ENCODE assay signal across 16 cellular contexts in genomic region chr11:94762995-94763394, GRCh38. TPM values are rescaled to one million over a fixed set of nuclear protein-coding genes. Genes with fewer than 3 reads are reported as not detected.
DNase-seq lines count a peak whose midpoint lies in the region; ATAC-seq and TF ChIP-seq lines count a peak whose summit lies in the region.
"Had no signal": no experiment of that assay in that cellular context is flagged by ENCODE, and none has a peak within 500 bp of the region (broad histone marks: within the 10 kb centered on the region; RNA-seq: fewer than 3 reads in every experiment).

No MANE protein-coding gene starts in this region.

- no peaks in the 10 kb centered on the region for H3K36me3 Mint-ChIP-seq in activated naive CD4-positive, alpha-beta T cell treated with anti-CD3 and anti-CD28 coated beads for 36 hours (ENCODE audit: low read depth)
- H3K36me3 Mint-ChIP-seq: CD4-positive, alpha-beta memory T cell had no signal

- TF ChIP-seq CTCF in IMR-90 (conservative IDR thresholded peaks at IDR 0.05; ENCODE audit: low read depth, low read length) (no peak), esophagus squamous epithelium (IDR thresholded peaks at IDR 0.05) (no peak), RWPE1 (conservative IDR thresholded peaks at IDR 0.05; ENCODE audit: low read depth) (no peak)

- H3K4me1 ChIP-seq in IMR-90 (ENCODE audit: control insufficient read depth, insufficient read depth, low read length) (peaks cover 9% of the 10 kb centered on the region), esophagus squamous epithelium (peaks cover 0 to 37% (median 17%) of the 10 kb centered on the region in 3 donors), trophoblast cell (ENCODE audit: control insufficient read depth in 1 of 2, insufficient read depth in 2 of 2, low read length in 2 of 2) (peaks cover 9 to 13% of the 10 kb centered on the region in 2 experiments), stomach smooth muscle (ENCODE audit: control insufficient read depth, insufficient read depth, low read length) (peaks cover 21% of the 10 kb centered on the region)

- H2BK120ac ChIP-seq in IMR-90 (ENCODE audit: low read depth, low read length) (no peak overlapping the region), trophoblast cell (ENCODE audit: insufficient read depth, low read length, poor library complexity) (no peak overlapping the region)

- H2BK12ac ChIP-seq in trophoblast cell (ENCODE audit: low read length): peak overlapping the region; percentile 32

- H3K9me3 Mint-ChIP-seq in activated naive CD4-positive, alpha-beta T cell treated with anti-CD3 and anti-CD28 coated beads for 36 hours: no peaks in the 10 kb centered on the region
- H3K9me3 Mint-ChIP-seq: CD4-positive, alpha-beta memory T cell had no signal

- ATAC-seq in IMR-90 (ENCODE audit: low read depth): no peak

- no peak overlapping the region for H4K91ac ChIP-seq in IMR-90 (ENCODE audit: insufficient read depth, low read depth, low read length)
- no peak overlapping the region for H4K91ac ChIP-seq in trophoblast cell (ENCODE audit: low read depth, low read length)

- peaks cover 3% of the 10 kb centered on the region for H3K79me2 ChIP-seq in trophoblast cell (ENCODE audit: control insufficient read depth, insufficient read depth, low read length, poor library complexity)

- H3K4ac ChIP-seq in IMR-90 (ENCODE audit: low read depth, low read length) (no peak overlapping the region), trophoblast cell (ENCODE audit: low read depth, low read length) (no peak overlapping the region)

- no peak overlapping the region for H3K4me3 Mint-ChIP-seq in activated naive CD4-positive, alpha-beta T cell treated with anti-CD3 and anti-CD28 coated beads for 36 hours
- H3K4me3 Mint-ChIP-seq: CD4-positive, alpha-beta memory T cell had no signal

- intact Hi-C loops in IMR-90 (cut with micrococcal nuclease): no loop called here
- intact Hi-C loops in esophagus squamous epithelium (cut with DNase I): no loop called here
- intact Hi-C loops in activated naive CD4-positive, alpha-beta T cell treated with anti-CD3 and anti-CD28 coated beads for 36 hours (cut with micrococcal nuclease): loop anchor here (1.0 to 5.0 kb wide), 3 partner anchors 22 to 246 kb away; no protein-coding TSS in a partner anchor

- DNase-seq in IMR-90 (no peak), esophagus squamous epithelium (lab: John Stamatoyannopoulos, UW) (no peak), trophoblast cell (no peak), NCI-H146 (lab: John Stamatoyannopoulos, UW) (no peak), islet precursor cell (no peak), RWPE1 (ENCODE audit: low spot score) (no peak)
- DNase-seq in activated naive CD4-positive, alpha-beta T cell treated with anti-CD3 and anti-CD28 coated beads for 36 hours: no peak
- DNase-seq: BE2C; CD4-positive, alpha-beta memory T cell; DMS79; GOT3 had no signal

- no peak overlapping the region for H3K14ac ChIP-seq in IMR-90 (replicated peaks; ENCODE audit: low read depth, low read length)
- H3K14ac ChIP-seq in trophoblast cell (ENCODE audit: low read length): no peak overlapping the region

- peak overlapping the region; percentile 51; the same call in 1 of the 2 replicates for H2AK5ac ChIP-seq in IMR-90 (ENCODE audit: low read depth, low read length)
- H2AK5ac ChIP-seq in trophoblast cell (ENCODE audit: low read length): no peak overlapping the region

- no peak overlapping the region for H3K27ac Mint-ChIP-seq in activated naive CD4-positive, alpha-beta T cell treated with anti-CD3 and anti-CD28 coated beads for 36 hours
- H3K27ac Mint-ChIP-seq: CD4-positive, alpha-beta memory T cell had no signal

- H3K79me1 ChIP-seq in IMR-90 (ENCODE audit: low read depth in 1 of 2, low read length in 2 of 2): no peaks in the 10 kb centered on the region
- peaks cover 21% of the 10 kb centered on the region for H3K79me1 ChIP-seq in trophoblast cell (ENCODE audit: low read length)

- H3K36me3 ChIP-seq in IMR-90 (ENCODE audit: control insufficient read depth, insufficient read depth, low read length) (no peaks in the 10 kb centered on the region), esophagus squamous epithelium (no peaks in the 10 kb centered on the region), trophoblast cell (ENCODE audit: control insufficient read depth in 1 of 2, insufficient read depth in 2 of 2, low read length in 2 of 2) (no peaks in the 10 kb centered on the region), stomach smooth muscle (ENCODE audit: control insufficient read depth in 2 of 2, insufficient read depth in 2 of 2, low read length in 2 of 2) (no peaks in the 10 kb centered on the region)
- H3K36me3 ChIP-seq: BE2C, HAP-1 had no signal

- peaks cover 15% of the 10 kb centered on the region for H3K27me3 Mint-ChIP-seq in activated naive CD4-positive, alpha-beta T cell treated with anti-CD3 and anti-CD28 coated beads for 36 hours (ENCODE audit: low read depth)

- no peak overlapping the region for H4K12ac ChIP-seq in trophoblast cell (ENCODE audit: low read depth, low read length)

- no peak overlapping the region for H3K27ac ChIP-seq in IMR-90 (ENCODE audit: insufficient read depth, low read length)
- peak overlapping the region in 3 of 4 donors; percentile 35 to 59 (median 56) for H3K27ac ChIP-seq in esophagus squamous epithelium
- no peak overlapping the region for H3K27ac ChIP-seq in trophoblast cell (ENCODE audit: low read depth, low read length)
- H3K27ac ChIP-seq in stomach smooth muscle (ENCODE audit: low read length): peak overlapping the region; percentile 37
- no peak overlapping the region for H3K27ac ChIP-seq in RWPE1
- H3K27ac ChIP-seq: C4-2B had no signal

- H3K9me1 ChIP-seq in IMR-90 (ENCODE audit: insufficient read depth, low read length): no peaks in the 10 kb centered on the region

- H2BK15ac ChIP-seq in IMR-90 (ENCODE audit: low read depth, low read length): no peak overlapping the region

- H4K8ac ChIP-seq in IMR-90 (ENCODE audit: low read depth in 2 of 2, low read length in 2 of 2): no peak overlapping the region
- H4K8ac ChIP-seq in trophoblast cell (ENCODE audit: low read depth, low read length): no peak overlapping the region

- TF ChIP-seq RAD21 in IMR-90 (IDR thresholded peaks at IDR 0.05; ENCODE audit: low read length): no peak

- H3K56ac ChIP-seq in IMR-90 (ENCODE audit: extremely low read depth, insufficient read depth, low read length): no peak overlapping the region

- H3K4me1 Mint-ChIP-seq in activated naive CD4-positive, alpha-beta T cell treated with anti-CD3 and anti-CD28 coated beads for 36 hours (ENCODE audit: low read depth): peaks cover 3% of the 10 kb centered on the region

- H2AK9ac ChIP-seq in IMR-90 (replicated peaks; ENCODE audit: low read depth, low read length, poor library complexity): no peak overlapping the region

- H3K9ac ChIP-seq in IMR-90 (ENCODE audit: low read depth, low read length) (no peak overlapping the region), trophoblast cell (ENCODE audit: low read length) (no peak overlapping the region), stomach smooth muscle (ENCODE audit: low read length in 2 of 2) (peak overlapping the region in 1 of 2 donors; percentile 43)

- H3K23ac ChIP-seq in IMR-90 (ENCODE audit: low read depth, low read length) (no peak overlapping the region), trophoblast cell (ENCODE audit: low read length) (no peak overlapping the region)

- H3K18ac ChIP-seq in IMR-90 (ENCODE audit: low read depth, low read length) (no peak overlapping the region), trophoblast cell (ENCODE audit: low read length) (no peak overlapping the region)

- H4K20me1 ChIP-seq in IMR-90 (ENCODE audit: insufficient read depth, low read length): no peaks in the 10 kb centered on the region

- WGBS in IMR-90 (ENCODE audit: extremely low coverage in 2 of 2, insufficient read length in 1 of 2), 2 experiments: 78% methylated on average over 1 of the region's 2 CpGs; no CpG with 5 or more reads in 1 of the 2 experiments
- WGBS in esophagus squamous epithelium, 2 donors: 81 to 91% methylated on average over 2 of the region's 2 CpGs
- WGBS in trophoblast cell (ENCODE audit: extremely low coverage, insufficient coverage, insufficient read length): no CpG with 5 or more reads among the region's 2 CpGs

- CTCF ChIA-PET in IMR-90 (lab: Yijun Ruan, JAX) (interaction anchor here (1.3 kb wide), 1 partner anchor 22 kb away, joined by 5 read pairs; no protein-coding TSS in a partner anchor), RWPE1 (lab: Yijun Ruan, JAX) (interaction anchor here (1.2 to 1.7 kb wide), 2 partner anchors 16 to 139 kb away, joined by 3 to 6 read pairs; no protein-coding TSS in a partner anchor)
- CTCF ChIA-PET in activated naive CD4-positive, alpha-beta T cell treated with anti-CD3 and anti-CD28 coated beads for 36 hours (lab: Charles Lee): interaction anchor here (1.4 kb wide), 1 partner anchor 23 kb away, joined by 5 read pairs; no protein-coding TSS in a partner anchor

- in situ Hi-C loops in IMR-90 (cut with MboI; ENCODE audit: low sequenced_read_pairs): loop anchor here (25.0 kb wide), 1 partner anchor 626 kb away; the partner anchor contains the start of gene PANX1

- no TSS peak for BruUV-seq in IMR-90 (replicated peaks; lab: Mats Ljungman, UMichigan)

- H3K4me3 ChIP-seq in IMR-90 (ENCODE audit: insufficient read depth, low read depth, low read length) (no peak overlapping the region), esophagus squamous epithelium (no peak overlapping the region), trophoblast cell (ENCODE audit: low read depth, low read length) (no peak overlapping the region), stomach smooth muscle (ENCODE audit: low read length in 2 of 2) (no peak overlapping the region)
- H3K4me3 ChIP-seq: GM12878, HAP-1 had no signal

- POLR2A ChIA-PET in IMR-90 (lab: Charles Lee; ENCODE audit: unreplicated experiment): no interaction called here
- POLR2A ChIA-PET in RWPE1 (lab: Yijun Ruan, JAX; ENCODE audit: low non-redundant PET): no interaction called here

- no peak overlapping the region for H2AFZ ChIP-seq in IMR-90 (replicated peaks; ENCODE audit: low read length, poor library complexity)
- no peak overlapping the region for H2AFZ ChIP-seq in trophoblast cell (ENCODE audit: insufficient read depth, low read length, poor library complexity)

- no peak for TF ChIP-seq POLR2A in IMR-90 (IDR thresholded peaks at IDR 0.05; ENCODE audit: low read depth, low read length)
- no peak for TF ChIP-seq POLR2A in esophagus squamous epithelium (IDR thresholded peaks at IDR 0.05)

- H2BK20ac ChIP-seq in IMR-90 (ENCODE audit: low read depth, low read length): no peak overlapping the region

- H2BK5ac ChIP-seq in IMR-90 (ENCODE audit: low read depth, low read length, poor library complexity, severe bottlenecking) (no peak overlapping the region), trophoblast cell (ENCODE audit: low read depth, low read length, poor library complexity) (no peak overlapping the region)

- H4K5ac ChIP-seq in IMR-90 (ENCODE audit: low read depth, low read length): no peak overlapping the region

- H3K27me3 ChIP-seq in IMR-90 (ENCODE audit: control insufficient read depth, insufficient read depth, low read length) (no peaks in the 10 kb centered on the region), esophagus squamous epithelium (no peaks in the 10 kb centered on the region), trophoblast cell (ENCODE audit: insufficient read depth, low read length) (no peaks in the 10 kb centered on the region), stomach smooth muscle (ENCODE audit: control insufficient read depth in 1 of 2, insufficient read depth in 2 of 2, low read length in 2 of 2) (no peaks in the 10 kb centered on the region)
- H3K27me3 ChIP-seq: BE2C had no signal

- dilution Hi-C loops in IMR-90 (cut with HindIII; ENCODE audit: low sequenced_read_pairs, unreplicated experiment): no loop called here

- H3K9me3 ChIP-seq in IMR-90 (ENCODE audit: control insufficient read depth, insufficient read depth, low read length) (no peaks in the 10 kb centered on the region), esophagus squamous epithelium (no peaks in the 10 kb centered on the region), trophoblast cell (ENCODE audit: insufficient read depth, low read depth, low read length) (no peaks in the 10 kb centered on the region), stomach smooth muscle (ENCODE audit: control insufficient read depth in 2 of 2, low read length in 2 of 2) (no peaks in the 10 kb centered on the region)
- H3K9me3 ChIP-seq: BE2C, HAP-1 had no signal

- H3K4me2 ChIP-seq in IMR-90 (ENCODE audit: low read depth, low read length) (no peak overlapping the region), trophoblast cell (ENCODE audit: low read length) (no peak overlapping the region)

RNA-seq across cellular contexts. Expression of gene AMOTL1, which starts 5.2 kb away (rescaled TPM):
- total RNA-seq in IMR-90 (2012; rRNA removed) (49.5 and 58.6 TPM in 2 replicates), esophagus squamous epithelium (10 to 100 TPM; 47.2 to 91.6 (median 66.9) TPM)
- polyA plus RNA-seq in IMR-90 (2012; rRNA removed): 18.4 and 18.6 TPM in 2 replicates
- 7.3 and 11.0 TPM in 2 replicates for polyA plus RNA-seq in IMR-90 (2012; cell fraction: cytosol; rRNA removed)
- polyA plus RNA-seq in IMR-90 (2012; cell fraction: nucleus; rRNA removed; ENCODE audit: low replicate concordance): 12.2 and 20.9 TPM in 2 replicates
- 31.6 and 32.9 TPM in 2 replicates for polyA plus RNA-seq in trophoblast cell (2013)
- 1 to 10 TPM in 1 of 2 experiments, under 1 TPM in 1; 0.43 to 1.0 TPM for total RNA-seq in activated naive CD4-positive, alpha-beta T cell treated with anti-CD3 and anti-CD28 coated beads for 36 hours
- total RNA-seq: HT-29 had no signal

Comparison
In these comparisons a context has a peak if more than half of its experiments do, and no peak if none do; other contexts are left out.
1. H3K27ac ChIP-seq: peak in esophagus squamous epithelium (3 of 4) and stomach smooth muscle (single experiment); none in IMR-90 (single experiment), trophoblast cell (single experiment) and RWPE1 (single experiment).
2. RNA of gene AMOTL1, which starts 5.2 kb away (total RNA-seq): 47.2 to 91.6 TPM in esophagus squamous epithelium and 49.5 to 58.6 TPM in IMR-90; 0.43 to 1.0 TPM in activated naive CD4-positive, alpha-beta T cell treated with anti-CD3 and anti-CD28 coated beads for 36 hours; every median in the first group is over 10 times any median in the second.